8 cellular contexts compared by ENCODE assay signal in genomic region chr9:90774682-90775081, GRCh38.
DNase-seq lines count a peak whose midpoint lies in the region; ATAC-seq and TF ChIP-seq lines count a peak whose summit lies in the region.

No MANE protein-coding gene starts in this region.

- ATAC-seq in GM18511 (IDR thresholded peaks at IDR 0.05; ENCODE audit: unreplicated experiment) (peak; percentile 84), GM21619 (IDR thresholded peaks at IDR 0.05; ENCODE audit: unreplicated experiment) (peak; percentile 81)

- no peak overlapping the region for H3K27ac ChIP-seq in HL-60 (replicated peaks)

- peak; percentile 68 to 91 for DNase-seq in HL-60 (ENCODE audit: low read depth in 1 of 2, low spot score in 1 of 2)
- peak; percentile 72 for DNase-seq in germinal center (ENCODE audit: low spot score)
- DNase-seq in NCI-H128 (lab: John Stamatoyannopoulos, UW; ENCODE audit: unreplicated experiment), result no peak
- no peak for DNase-seq in cortex of kidney (lab: John Stamatoyannopoulos, UW)
- no peak for DNase-seq in NCI-H1694 (lab: John Stamatoyannopoulos, UW)
- DNase-seq in D341Med (ENCODE audit: low spot score), result no peak

- H3K4me3 ChIP-seq in HL-60 (replicated peaks; ENCODE audit: insufficient read depth, low read length), result no peak overlapping the region

- no peak for TF ChIP-seq CTCF in HL-60 (IDR thresholded peaks at IDR 0.05; ENCODE audit: insufficient read depth, low read length)

- no peaks in the 10 kb centered on the region for H3K27me3 ChIP-seq in HL-60 (ENCODE audit: insufficient read depth, poor library complexity, severe bottlenecking)

Comparison
In these comparisons a context has a peak if more than half of its experiments do, and no peak if none do; other contexts are left out.
1. DNase-seq: peak in HL-60 (2 of 2) and germinal center (single experiment); none in NCI-H128 (single experiment), cortex of kidney (single experiment), NCI-H1694 (single experiment) and D341Med (single experiment).